In the genomic region with DNA sequence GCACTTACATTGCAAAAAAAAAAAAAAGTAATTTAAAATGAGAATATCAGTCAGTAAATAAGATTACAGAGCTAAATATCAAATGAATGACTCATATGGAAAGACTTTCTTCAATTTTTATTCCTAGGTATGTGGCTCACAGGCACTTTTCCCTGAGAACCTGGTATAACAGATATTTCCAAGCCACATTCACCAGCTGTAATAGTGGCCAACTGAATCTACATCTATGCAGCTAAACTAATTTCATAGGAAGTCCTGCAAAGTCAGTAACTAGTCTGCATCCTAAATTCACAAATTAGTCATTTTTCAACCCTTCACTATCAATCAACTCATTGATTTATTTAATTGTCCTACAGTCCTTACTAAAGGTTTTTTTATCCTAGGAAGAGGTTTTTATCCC, we compare ENCODE assay signal across 1 cellular context.
TF ChIP-seq lines count a peak whose summit lies in the region.

No MANE protein-coding gene starts in this region.

TF ChIP-seq in HCT116, 20 proteins besides CTCF, POLR2A, EP300 and RAD21 (continued from another document):
- TF ChIP-seq, protein P1, sequence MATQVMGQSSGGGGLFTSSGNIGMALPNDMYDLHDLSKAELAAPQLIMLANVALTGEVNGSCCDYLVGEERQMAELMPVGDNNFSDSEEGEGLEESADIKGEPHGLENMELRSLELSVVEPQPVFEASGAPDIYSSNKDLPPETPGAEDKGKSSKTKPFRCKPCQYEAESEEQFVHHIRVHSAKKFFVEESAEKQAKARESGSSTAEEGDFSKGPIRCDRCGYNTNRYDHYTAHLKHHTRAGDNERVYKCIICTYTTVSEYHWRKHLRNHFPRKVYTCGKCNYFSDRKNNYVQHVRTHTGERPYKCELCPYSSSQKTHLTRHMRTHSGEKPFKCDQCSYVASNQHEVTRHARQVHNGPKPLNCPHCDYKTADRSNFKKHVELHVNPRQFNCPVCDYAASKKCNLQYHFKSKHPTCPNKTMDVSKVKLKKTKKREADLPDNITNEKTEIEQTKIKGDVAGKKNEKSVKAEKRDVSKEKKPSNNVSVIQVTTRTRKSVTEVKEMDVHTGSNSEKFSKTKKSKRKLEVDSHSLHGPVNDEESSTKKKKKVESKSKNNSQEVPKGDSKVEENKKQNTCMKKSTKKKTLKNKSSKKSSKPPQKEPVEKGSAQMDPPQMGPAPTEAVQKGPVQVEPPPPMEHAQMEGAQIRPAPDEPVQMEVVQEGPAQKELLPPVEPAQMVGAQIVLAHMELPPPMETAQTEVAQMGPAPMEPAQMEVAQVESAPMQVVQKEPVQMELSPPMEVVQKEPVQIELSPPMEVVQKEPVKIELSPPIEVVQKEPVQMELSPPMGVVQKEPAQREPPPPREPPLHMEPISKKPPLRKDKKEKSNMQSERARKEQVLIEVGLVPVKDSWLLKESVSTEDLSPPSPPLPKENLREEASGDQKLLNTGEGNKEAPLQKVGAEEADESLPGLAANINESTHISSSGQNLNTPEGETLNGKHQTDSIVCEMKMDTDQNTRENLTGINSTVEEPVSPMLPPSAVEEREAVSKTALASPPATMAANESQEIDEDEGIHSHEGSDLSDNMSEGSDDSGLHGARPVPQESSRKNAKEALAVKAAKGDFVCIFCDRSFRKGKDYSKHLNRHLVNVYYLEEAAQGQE (IDR thresholded peaks at IDR 0.05; ENCODE audit: low read depth) = no peak
- no peak for TF ChIP-seq SP1 (IDR thresholded peaks at IDR 0.05; ENCODE audit: low read depth)
- TF ChIP-seq, protein P2, sequence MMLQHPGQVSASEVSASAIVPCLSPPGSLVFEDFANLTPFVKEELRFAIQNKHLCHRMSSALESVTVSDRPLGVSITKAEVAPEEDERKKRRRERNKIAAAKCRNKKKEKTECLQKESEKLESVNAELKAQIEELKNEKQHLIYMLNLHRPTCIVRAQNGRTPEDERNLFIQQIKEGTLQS (IDR thresholded peaks at IDR 0.05) = no peak
- no peak for TF ChIP-seq POLR2AphosphoS5 (IDR thresholded peaks at IDR 0.05; ENCODE audit: low read depth, low read length)
- TF ChIP-seq, protein P3, sequence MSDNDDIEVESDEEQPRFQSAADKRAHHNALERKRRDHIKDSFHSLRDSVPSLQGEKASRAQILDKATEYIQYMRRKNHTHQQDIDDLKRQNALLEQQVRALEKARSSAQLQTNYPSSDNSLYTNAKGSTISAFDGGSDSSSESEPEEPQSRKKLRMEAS (IDR thresholded peaks at IDR 0.05) = no peak
- no peak for TF ChIP-seq JUND (IDR thresholded peaks at IDR 0.05)
- no peak for TF ChIP-seq SRF (IDR thresholded peaks at IDR 0.05; ENCODE audit: low read depth)
- no peak for TF ChIP-seq TCF7L2 (IDR thresholded peaks at IDR 0.05; ENCODE audit: borderline replicate concordance, extremely low read depth, insufficient read depth, insufficient read length)
- TF ChIP-seq CEBPB (IDR thresholded peaks at IDR 0.05; ENCODE audit: low read depth) = no peak
- no peak for TF ChIP-seq FOSL1 (IDR thresholded peaks at IDR 0.05; ENCODE audit: low read depth)
- no peak for TF ChIP-seq SIN3A (IDR thresholded peaks at IDR 0.05; ENCODE audit: low read depth)
- no peak for TF ChIP-seq EGR1 (IDR thresholded peaks at IDR 0.05; ENCODE audit: low read depth)
- TF ChIP-seq YY1 (IDR thresholded peaks at IDR 0.05; ENCODE audit: extremely low read depth, insufficient replicate concordance, low read depth, low read length) = no peak
- TF ChIP-seq ZNF274 (IDR thresholded peaks at IDR 0.05; ENCODE audit: low read depth, low read length) = no peak
- TF ChIP-seq EZH2phosphoT487 (IDR thresholded peaks at IDR 0.05; ENCODE audit: borderline replicate concordance) = no peak
- no peak for TF ChIP-seq ELF1 (IDR thresholded peaks at IDR 0.05; ENCODE audit: borderline replicate concordance, low read depth)
- TF ChIP-seq CBX3 (IDR thresholded peaks at IDR 0.05; ENCODE audit: low read depth) = no peak
- no peak for TF ChIP-seq ZFX (IDR thresholded peaks at IDR 0.05)
